In genomic region chrX:153588021-153588781, GRCh38 we compare ENCODE assay signal across 31 cellular contexts. TPM values are rescaled to one million over a fixed set of nuclear protein-coding genes. Genes with fewer than 3 reads are reported as not detected.
"Had no signal": no experiment of that assay in that cellular context is flagged by ENCODE, and none has a peak within 500 bp of the region (broad histone marks: within the 10 kb centered on the region; RNA-seq: fewer than 3 reads in every experiment).

No MANE protein-coding gene starts in this region.

- H3K27me3 Mint-ChIP-seq: activated CD4-positive, alpha-beta T cell treated with anti-CD3 and anti-CD28 coated beads, Interleukin-2, amount 10 ng/mL, durations not matched to agents 24 days and 14 days; activated CD8-positive, alpha-beta T cell treated with anti-CD3 and anti-CD28 coated beads for 36 hours; activated naive CD8-positive, alpha-beta T cell treated with anti-CD3 and anti-CD28 coated beads for 36 hours; activated T-helper 17 cell treated with anti-CD3 and anti-CD28 coated beads, Interleukin-2, amount 50 U/mL, for 72 hours had no signal

- H3K27me3 ChIP-seq: body of pancreas had no signal

- H3K4me3 ChIP-seq: body of pancreas, breast epithelium, PC-9, SK-N-MC had no signal

- ATAC-seq: activated CD8-positive, alpha-beta T cell treated with anti-CD3 and anti-CD28 coated beads for 36 hours; activated T-cell treated with anti-CD3 and anti-CD28 coated beads, Interleukin-2, amount 50 U/mL, for 72 hours; activated T-helper 17 cell treated with anti-CD3 and anti-CD28 coated beads, Interleukin-2, amount 50 U/mL, for 72 hours; body of pancreas had no signal

- H3K9me3 Mint-ChIP-seq: activated CD4-positive, alpha-beta T cell treated with anti-CD3 and anti-CD28 coated beads, Interleukin-2, amount 10 ng/mL, durations not matched to agents 24 days and 14 days; activated CD8-positive, alpha-beta T cell treated with anti-CD3 and anti-CD28 coated beads for 36 hours; activated naive CD8-positive, alpha-beta T cell treated with anti-CD3 and anti-CD28 coated beads for 36 hours; activated T-cell treated with anti-CD3 and anti-CD28 coated beads, Interleukin-2, amount 50 U/mL, for 72 hours; activated T-helper 17 cell treated with anti-CD3 and anti-CD28 coated beads, Interleukin-2, amount 50 U/mL, for 72 hours had no signal

- H3K9me3 ChIP-seq: body of pancreas, breast epithelium had no signal

- H3K4me2 ChIP-seq: KMS-11, PC-9 had no signal

- H3K27ac Mint-ChIP-seq: activated CD4-positive, alpha-beta T cell treated with anti-CD3 and anti-CD28 coated beads, Interleukin-2, amount 10 ng/mL, durations not matched to agents 24 days and 14 days; activated CD8-positive, alpha-beta T cell treated with anti-CD3 and anti-CD28 coated beads for 36 hours; activated naive CD8-positive, alpha-beta T cell treated with anti-CD3 and anti-CD28 coated beads for 36 hours; activated T-cell treated with anti-CD3 and anti-CD28 coated beads, Interleukin-2, amount 50 U/mL, for 72 hours; activated T-helper 17 cell treated with anti-CD3 and anti-CD28 coated beads, Interleukin-2, amount 50 U/mL, for 72 hours had no signal

- H3K36me3 Mint-ChIP-seq: activated naive CD8-positive, alpha-beta T cell treated with anti-CD3 and anti-CD28 coated beads for 36 hours had no signal

- H3K4me3 Mint-ChIP-seq: activated CD4-positive, alpha-beta T cell treated with anti-CD3 and anti-CD28 coated beads, Interleukin-2, amount 10 ng/mL, durations not matched to agents 24 days and 14 days; activated CD8-positive, alpha-beta T cell treated with anti-CD3 and anti-CD28 coated beads for 36 hours; activated naive CD8-positive, alpha-beta T cell treated with anti-CD3 and anti-CD28 coated beads for 36 hours; activated T-cell treated with anti-CD3 and anti-CD28 coated beads, Interleukin-2, amount 50 U/mL, for 72 hours; activated T-helper 17 cell treated with anti-CD3 and anti-CD28 coated beads, Interleukin-2, amount 50 U/mL, for 72 hours had no signal

- H3K4me1 ChIP-seq: body of pancreas, breast epithelium had no signal

- H2AFZ ChIP-seq: PC-9 had no signal

- H3K36me3 ChIP-seq: breast epithelium had no signal

- DNase-seq: activated CD4-positive, alpha-beta T cell treated with anti-CD3 and anti-CD28 coated beads, Interleukin-2, amount 10 ng/mL, durations not matched to agents 24 days and 14 days; activated CD4-positive, alpha-beta T cell treated with anti-CD3 and anti-CD28 coated beads, Interleukin-2, amount 50 U/mL, for 4 hours; activated CD8-positive, alpha-beta T cell treated with anti-CD3 and anti-CD28 coated beads for 36 hours; activated effector memory CD4-positive, alpha-beta T cell treated with anti-CD3 and anti-CD28 coated beads, Interleukin-2, amount 50 U/mL, for 16 hours; activated naive CD4-positive, alpha-beta T cell; activated naive CD4-positive, alpha-beta T cell treated with anti-CD3 and anti-CD28 coated beads, Interleukin-2, amount 50 U/mL, for 16 hours; activated naive CD8-positive, alpha-beta T cell treated with anti-CD3 and anti-CD28 coated beads for 36 hours; activated T-cell treated with anti-CD3 and anti-CD28 coated beads, Interleukin-2, amount 50 U/mL, for 1 hour; activated T-cell treated with anti-CD3 and anti-CD28 coated beads, Interleukin-2, amount 50 U/mL, for 72 hours; amniotic stem cell; aorta; body of pancreas; NCI-H1092 treated with DMSO at 0.1 percent for 48 hours; NCI-H1417; NCI-H146; NCI-H187; NCI-H2029 treated with DMSO at 0.1 percent for 48 hours; NCI-H345; NCI-H524 treated with DMSO at 0.1 percent for 48 hours; NK-92 treated with Interleukin-12 subunit alpha and Interleukin-12 subunit beta, amount 100 ng/mL, for 24 hours; PC-9; Right ventricle myocardium superior; T1000 had no signal

- H3K27ac ChIP-seq: body of pancreas, breast epithelium, KMS-11, PC-9, SK-N-MC had no signal

RNA-seq across cellular contexts. Expression of gene DUSP9, which starts 58.8 kb away (rescaled TPM):
- total RNA-seq: activated T-cell treated with anti-CD3 and anti-CD28 coated beads, Interleukin-2, amount 50 U/mL, for 72 hours; aorta; body of pancreas; cardiac septum; LHCN-M2; Right ventricle myocardium superior; T-helper 1 cell treated with Interleukin-12 subunit alpha and Interleukin-12 subunit beta and Interleukin-4 antibody, amounts not matched to agents 30 ng/mL and 1 ng/mL, for 36 hours; T-helper 2 cell treated with Interferon-gamma antibody and Interleukin-4, amounts not matched to agents 100 ng/mL and 5 ng/mL, for 36 hours had no signal
